22 cellular contexts compared by ENCODE assay signal in the genomic region with DNA sequence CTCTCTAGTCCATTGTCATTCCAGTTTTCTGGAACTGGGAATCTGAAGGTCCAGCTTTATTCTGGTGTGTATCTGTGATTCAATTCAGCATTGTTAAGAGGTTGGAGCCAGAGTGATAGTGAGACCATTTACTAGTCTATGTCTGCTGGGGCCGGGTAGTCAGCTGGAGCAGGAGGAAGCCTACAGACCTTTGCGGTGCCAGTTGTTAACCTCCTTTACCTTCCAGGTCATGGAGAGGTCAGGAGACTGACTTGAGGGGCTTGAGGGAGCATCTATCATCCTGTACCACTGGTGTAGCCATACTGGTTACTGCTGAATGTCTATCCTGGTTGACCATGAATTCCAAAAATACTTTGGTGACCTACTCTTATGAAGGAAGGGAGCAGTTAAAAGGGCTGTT. TPM values are rescaled to one million over a fixed set of nuclear protein-coding genes. Genes with fewer than 3 reads are reported as not detected.
A peak's percentile ranks its signal among the peaks of the same experiment; 100 is the strongest.
DNase-seq lines count a peak whose midpoint lies in the region; ATAC-seq and TF ChIP-seq lines count a peak whose summit lies in the region.
"Had no signal": no experiment of that assay in that cellular context is flagged by ENCODE, and none has a peak within 500 bp of the region (broad histone marks: within the 10 kb centered on the region; RNA-seq: fewer than 3 reads in every experiment).

No MANE protein-coding gene starts in this region.

- H3K27me3 Mint-ChIP-seq in CD4-positive, alpha-beta T cell, result no peaks in the 10 kb centered on the region
- peaks cover 5% of the 10 kb centered on the region for H3K27me3 Mint-ChIP-seq in CD8-positive, alpha-beta T cell (ENCODE audit: low read depth)
- H3K27me3 Mint-ChIP-seq in activated naive CD8-positive, alpha-beta T cell treated with anti-CD3 and anti-CD28 coated beads for 36 hours, result peaks cover under 1% of the 10 kb centered on the region
- H3K27me3 Mint-ChIP-seq in natural killer cell treated with Interleukin-12 subunit alpha and Interleukin-12 subunit beta and Interleukin-15 and Interleukin-18, amount 100 ng/mL, for 72 hours, result peaks cover 2 to 5% of the 10 kb centered on the region in 2 donors

- TF ChIP-seq CTCF in CD4-positive, alpha-beta T cell (IDR thresholded peaks at IDR 0.05), result no peak
- no peak for TF ChIP-seq CTCF in CD8-positive, alpha-beta T cell (IDR thresholded peaks at IDR 0.05)
- TF ChIP-seq CTCF in foreskin fibroblast (IDR thresholded peaks at IDR 0.05; ENCODE audit: low read depth, low read length), result no peak

- no peaks in the 10 kb centered on the region for H3K9me3 Mint-ChIP-seq in CD4-positive, alpha-beta T cell
- H3K9me3 Mint-ChIP-seq in CD8-positive, alpha-beta T cell, result no peaks in the 10 kb centered on the region
- H3K9me3 Mint-ChIP-seq in activated naive CD8-positive, alpha-beta T cell treated with anti-CD3 and anti-CD28 coated beads for 36 hours, result peaks cover 4% of the 10 kb centered on the region
- H3K9me3 Mint-ChIP-seq in natural killer cell treated with Interleukin-12 subunit alpha and Interleukin-12 subunit beta and Interleukin-15 and Interleukin-18, amount 100 ng/mL, for 72 hours, result no peaks in the 10 kb centered on the region
- H3K9me3 Mint-ChIP-seq: activated T-cell treated with anti-CD3 and anti-CD28 coated beads, Interleukin-2, amount 50 U/mL, for 4 hours; CD4-positive, CD25-positive, alpha-beta regulatory T cell had no signal

- H3K27ac Mint-ChIP-seq in CD4-positive, alpha-beta T cell, result peak overlapping the region; percentile 65
- H3K27ac Mint-ChIP-seq in CD8-positive, alpha-beta T cell, result peak overlapping the region; percentile 16
- H3K27ac Mint-ChIP-seq in activated naive CD8-positive, alpha-beta T cell treated with anti-CD3 and anti-CD28 coated beads for 36 hours, result peak overlapping the region; percentile 73
- peak overlapping the region; percentile 86 to 91 for H3K27ac Mint-ChIP-seq in natural killer cell treated with Interleukin-12 subunit alpha and Interleukin-12 subunit beta and Interleukin-15 and Interleukin-18, amount 100 ng/mL, for 72 hours

- no peak for DNase-seq in CD4-positive, alpha-beta T cell
- DNase-seq in CD8-positive, alpha-beta T cell, result no peak
- no peak for DNase-seq in activated naive CD8-positive, alpha-beta T cell treated with anti-CD3 and anti-CD28 coated beads for 36 hours
- DNase-seq in natural killer cell treated with Interleukin-12 subunit alpha and Interleukin-12 subunit beta and Interleukin-15 and Interleukin-18, amount 100 ng/mL, for 72 hours (ENCODE audit: low spot score), result no peak
- DNase-seq in epidermal melanocyte (ENCODE audit: insufficient read length, low spot score) (no peak), foreskin fibroblast (no peak)
- DNase-seq: activated CD4-positive, alpha-beta T cell treated with anti-CD3 and anti-CD28 coated beads, Interleukin-2, amount 50 U/mL, for 4 hours; activated T-cell treated with anti-CD3 and anti-CD28 coated beads, Interleukin-2, amount 50 U/mL, for 4 hours; cortex of kidney; DMS153; GDM1; heart right ventricle; IMR-90; left ventricle myocardium inferior; NCI-H1105 treated with DMSO at 0.1 percent for 48 hours; NCI-H2081; NCI-H446; SHP77; SW 1271 had no signal

- H3K27me3 ChIP-seq in CD4-positive, alpha-beta T cell (ENCODE audit: control insufficient read depth, insufficient read depth, low read length), result no peaks in the 10 kb centered on the region
- no peaks in the 10 kb centered on the region for H3K27me3 ChIP-seq in CD8-positive, alpha-beta T cell (ENCODE audit: insufficient read depth, low read length)
- H3K27me3 ChIP-seq: heart right ventricle had no signal

- no peaks in the 10 kb centered on the region for H3K36me3 ChIP-seq in CD8-positive, alpha-beta T cell (ENCODE audit: insufficient read depth, low read length)
- H3K36me3 ChIP-seq: heart right ventricle, left ventricle myocardium inferior had no signal

- CTCF ChIA-PET in CD4-positive, alpha-beta T cell (lab: Charles Lee), result no interaction called here
- CTCF ChIA-PET in CD8-positive, alpha-beta T cell (lab: Charles Lee), result interaction anchor here (1.3 kb wide), 1 partner anchor 8 kb away, joined by 3 read pairs; no protein-coding TSS in a partner anchor

- intact Hi-C loops in CD4-positive, alpha-beta T cell (cut with DNase I, micrococcal nuclease), result loop anchor here in 1 of 2 experiments (10.0 kb wide), 1 partner anchor 1084 kb away; the partner anchor contains the start of gene SGMS1
- intact Hi-C loops in CD8-positive, alpha-beta T cell (cut with DNase I, micrococcal nuclease), result loop anchor here in 1 of 2 experiments (2.0 kb wide), 1 partner anchor 14 kb away; no protein-coding TSS in a partner anchor

- H3K36me3 Mint-ChIP-seq in CD4-positive, alpha-beta T cell (ENCODE audit: low read depth), result no peaks in the 10 kb centered on the region
- no peaks in the 10 kb centered on the region for H3K36me3 Mint-ChIP-seq in CD8-positive, alpha-beta T cell
- H3K36me3 Mint-ChIP-seq in activated naive CD8-positive, alpha-beta T cell treated with anti-CD3 and anti-CD28 coated beads for 36 hours, result no peaks in the 10 kb centered on the region
- H3K36me3 Mint-ChIP-seq in natural killer cell treated with Interleukin-12 subunit alpha and Interleukin-12 subunit beta and Interleukin-15 and Interleukin-18, amount 100 ng/mL, for 72 hours, result no peaks in the 10 kb centered on the region
- H3K36me3 Mint-ChIP-seq: CD4-positive, CD25-positive, alpha-beta regulatory T cell had no signal

- peaks cover 19% of the 10 kb centered on the region for H3K4me1 ChIP-seq in CD8-positive, alpha-beta T cell (ENCODE audit: insufficient read depth, low read length)

- no peak overlapping the region for H3K4me3 ChIP-seq in CD8-positive, alpha-beta T cell (ENCODE audit: low read depth, low read length)
- no peak overlapping the region for H3K4me3 ChIP-seq in foreskin fibroblast (ENCODE audit: low read depth in 1 of 2, low read length in 2 of 2)
- H3K4me3 ChIP-seq: heart right ventricle, left ventricle myocardium inferior had no signal

- POLR2A ChIA-PET in CD4-positive, alpha-beta T cell (lab: Charles Lee), result interaction anchor here (2.0 kb wide), 1 partner anchor 9 kb away, joined by 12 read pairs; the partner anchor contains the start of gene CSTF2T
- POLR2A ChIA-PET in CD8-positive, alpha-beta T cell (lab: Charles Lee), result no interaction called here

- peaks cover 34% of the 10 kb centered on the region for H3K4me1 Mint-ChIP-seq in CD4-positive, alpha-beta T cell (ENCODE audit: low read depth)
- peaks cover 19% of the 10 kb centered on the region for H3K4me1 Mint-ChIP-seq in CD8-positive, alpha-beta T cell (ENCODE audit: low read depth)
- peaks cover 18% of the 10 kb centered on the region for H3K4me1 Mint-ChIP-seq in activated naive CD8-positive, alpha-beta T cell treated with anti-CD3 and anti-CD28 coated beads for 36 hours
- H3K4me1 Mint-ChIP-seq in natural killer cell treated with Interleukin-12 subunit alpha and Interleukin-12 subunit beta and Interleukin-15 and Interleukin-18, amount 100 ng/mL, for 72 hours (ENCODE audit: low read depth in 2 of 2), result peaks cover 23 to 27% of the 10 kb centered on the region in 2 donors

- no peaks in the 10 kb centered on the region for H3K9me3 ChIP-seq in CD4-positive, alpha-beta T cell (ENCODE audit: control insufficient read depth, low read length)
- no peaks in the 10 kb centered on the region for H3K9me3 ChIP-seq in CD8-positive, alpha-beta T cell (ENCODE audit: low read length)
- H3K9me3 ChIP-seq: heart right ventricle, left ventricle myocardium inferior had no signal

- no peak for ATAC-seq in CD4-positive, alpha-beta T cell (ENCODE audit: poor library complexity)
- ATAC-seq in CD8-positive, alpha-beta T cell, result no peak
- ATAC-seq in natural killer cell treated with Interleukin-12 subunit alpha and Interleukin-12 subunit beta and Interleukin-15 and Interleukin-18, amount 100 ng/mL, for 72 hours, result no peak
- no peak for ATAC-seq in GM19035 (IDR thresholded peaks at IDR 0.05; ENCODE audit: unreplicated experiment)
- ATAC-seq: HCT116 had no signal

- H3K27ac ChIP-seq in CD4-positive, alpha-beta T cell (ENCODE audit: low read depth, low read length), result no peak overlapping the region
- H3K27ac ChIP-seq in CD8-positive, alpha-beta T cell (ENCODE audit: low read depth, low read length), result no peak overlapping the region

- no peak overlapping the region for H3K4me3 Mint-ChIP-seq in CD4-positive, alpha-beta T cell
- H3K4me3 Mint-ChIP-seq in CD8-positive, alpha-beta T cell, result no peak overlapping the region
- no peak overlapping the region for H3K4me3 Mint-ChIP-seq in activated naive CD8-positive, alpha-beta T cell treated with anti-CD3 and anti-CD28 coated beads for 36 hours
- H3K4me3 Mint-ChIP-seq in natural killer cell treated with Interleukin-12 subunit alpha and Interleukin-12 subunit beta and Interleukin-15 and Interleukin-18, amount 100 ng/mL, for 72 hours, result peak overlapping the region; percentile 75
- H3K4me3 Mint-ChIP-seq: activated T-cell treated with anti-CD3 and anti-CD28 coated beads, Interleukin-2, amount 50 U/mL, for 4 hours; CD4-positive, CD25-positive, alpha-beta regulatory T cell had no signal

RNA-seq across cellular contexts. Expression of gene CSTF2T, which starts 9.2 kb away (rescaled TPM):
- 10 to 100 TPM; 28.4 to 29.6 TPM for total RNA-seq in CD4-positive, alpha-beta T cell
- total RNA-seq in CD8-positive, alpha-beta T cell, result 10 to 100 TPM; 26.0 to 28.2 TPM
- 10 to 100 TPM; 27.9 to 29.5 TPM for total RNA-seq in activated naive CD8-positive, alpha-beta T cell treated with anti-CD3 and anti-CD28 coated beads for 36 hours
- total RNA-seq in natural killer cell treated with Interleukin-12 subunit alpha and Interleukin-12 subunit beta and Interleukin-15 and Interleukin-18, amount 100 ng/mL, for 72 hours, result 10 to 100 TPM; 35.4 to 44.1 TPM

Comparison
In these comparisons a context has a peak if more than half of its experiments do, and no peak if none do; other contexts are left out.
1. H3K27ac Mint-ChIP-seq: peak in every context shown above with its lines; median percentile 88 in natural killer cell treated with Interleukin-12 subunit alpha and Interleukin-12 subunit beta and Interleukin-15 and Interleukin-18, amount 100 ng/mL, for 72 hours; 73 in activated naive CD8-positive, alpha-beta T cell treated with anti-CD3 and anti-CD28 coated beads for 36 hours; 65 in CD4-positive, alpha-beta T cell; 16 in CD8-positive, alpha-beta T cell.